In the genomic region with DNA sequence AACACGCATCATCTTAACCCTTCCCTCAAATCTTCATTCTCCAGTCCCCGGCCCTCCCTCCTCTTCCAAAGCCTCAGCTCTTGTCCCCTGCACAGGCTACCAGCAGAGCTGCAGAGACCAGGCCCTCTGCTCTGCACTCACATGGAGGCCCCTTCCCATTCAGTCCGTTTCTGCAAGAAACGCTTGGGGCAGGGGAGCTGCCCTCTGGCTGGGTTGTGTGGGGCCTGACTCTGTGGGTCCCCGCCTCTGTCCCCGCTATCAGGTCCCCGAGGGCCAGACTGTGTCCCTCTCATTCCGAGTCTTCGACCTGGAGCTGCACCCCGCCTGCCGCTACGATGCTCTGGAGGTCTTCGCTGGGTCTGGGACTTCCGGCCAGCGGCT, we compare ENCODE assay signal across 8 cellular contexts. TPM values are rescaled to one million over a fixed set of nuclear protein-coding genes. Genes with fewer than 3 reads are reported as not detected.
DNase-seq lines count a peak whose midpoint lies in the region; ATAC-seq and TF ChIP-seq lines count a peak whose summit lies in the region.

No MANE protein-coding gene starts in this region.

- H3K4me3 Mint-ChIP-seq in activated CD4-positive, alpha-beta T cell treated with anti-CD3 and anti-CD28 coated beads for 36 hours, result peak overlapping the region; percentile 78

- H3K36me3 ChIP-seq in SK-N-MC (ENCODE audit: insufficient read depth, low read length) (no peaks in the 10 kb centered on the region), sigmoid colon (no peaks in the 10 kb centered on the region)

- H3K9me3 ChIP-seq in SK-N-MC (ENCODE audit: low read depth, low read length), result no peaks in the 10 kb centered on the region
- H3K9me3 ChIP-seq in sigmoid colon, result no peaks in the 10 kb centered on the region

- H3K36me3 Mint-ChIP-seq in activated CD4-positive, alpha-beta T cell treated with anti-CD3 and anti-CD28 coated beads for 36 hours (ENCODE audit: low read depth), result no peaks in the 10 kb centered on the region

- 8 to 18% methylated on average over 15 of the region's 15 CpGs for WGBS in sigmoid colon, 2 donors

- intact Hi-C loops in activated CD4-positive, alpha-beta T cell treated with anti-CD3 and anti-CD28 coated beads for 36 hours (cut with DNase I, micrococcal nuclease), result loop anchor here (1.0 to 2.0 kb wide), 6 partner anchors 9 to 88 kb away; partner anchors contain the start of genes FBXO24 (in 2 of the 2), LRCH4 (in 2 of the 2), MOSPD3 (in 2 of the 2) and GNB2 (in 1 of the 2)
- intact Hi-C loops in sigmoid colon (cut with DNase I), result loop anchor here (1.0 to 2.0 kb wide), 2 partner anchors 17 to 71 kb away; partner anchors contain the start of genes FBXO24 and LRCH4

- TF ChIP-seq CTCF in fibroblast of villous mesenchyme (IDR thresholded peaks at IDR 0.05; ENCODE audit: insufficient read depth, low read depth, low read length) (no peak), sigmoid colon (IDR thresholded peaks at IDR 0.05) (no peak)

- H3K27ac ChIP-seq in SK-N-MC (peak overlapping the region; percentile 92), sigmoid colon (peak overlapping the region; percentile 84 to 90 (median 84))

- TF ChIP-seq EP300 in sigmoid colon (IDR thresholded peaks at IDR 0.05), result no peak

- CTCF ChIA-PET in activated CD4-positive, alpha-beta T cell treated with anti-CD3 and anti-CD28 coated beads for 36 hours (lab: Charles Lee), result interaction anchor here (0.7 to 2.0 kb wide), 7 partner anchors 9 to 102 kb away, joined by 3 to 6 read pairs (median 4); partner anchors contain the start of genes FBXO24, LRCH4, MOSPD3 and POP7

- H3K9ac ChIP-seq in SK-N-MC (ENCODE audit: insufficient read length), result peak overlapping the region; percentile 53

- no peaks in the 10 kb centered on the region for H3K27me3 ChIP-seq in sigmoid colon

- DNase-seq in activated CD4-positive, alpha-beta T cell treated with anti-CD3 and anti-CD28 coated beads for 36 hours, result peak; percentile 30
- no peak for DNase-seq in activated CD4-positive, alpha-beta T cell treated with anti-CD3 and anti-CD28 coated beads for 1 hour
- DNase-seq in SK-N-MC (ENCODE audit: low read depth, low spot score), result no peak
- peak; percentile 40 for DNase-seq in fibroblast of villous mesenchyme (ENCODE audit: low read depth)
- no peak for DNase-seq in sigmoid colon
- DNase-seq in midbrain (lab: John Stamatoyannopoulos, UW), result no peak
- DNase-seq in activated CD4-positive, CD25-positive, alpha-beta regulatory T cell (lab: John Stamatoyannopoulos, UW), result no peak

- peak overlapping the region; percentile 82 for H3K27ac Mint-ChIP-seq in activated CD4-positive, alpha-beta T cell treated with anti-CD3 and anti-CD28 coated beads for 36 hours

- H3K4me1 ChIP-seq in sigmoid colon, result peaks cover 0 to 41% (median 29%) of the 10 kb centered on the region in 4 donors

- H3K27me3 Mint-ChIP-seq in activated CD4-positive, alpha-beta T cell treated with anti-CD3 and anti-CD28 coated beads for 36 hours, result peaks cover 3% of the 10 kb centered on the region

- ATAC-seq in activated CD4-positive, alpha-beta T cell treated with anti-CD3 and anti-CD28 coated beads for 36 hours, result peak; percentile 5
- no peak for ATAC-seq in GM21390 (IDR thresholded peaks at IDR 0.05; ENCODE audit: unreplicated experiment)

- no peaks in the 10 kb centered on the region for H3K9me3 Mint-ChIP-seq in activated CD4-positive, alpha-beta T cell treated with anti-CD3 and anti-CD28 coated beads for 36 hours (ENCODE audit: low read depth)

- peaks cover 15% of the 10 kb centered on the region for H3K4me1 Mint-ChIP-seq in activated CD4-positive, alpha-beta T cell treated with anti-CD3 and anti-CD28 coated beads for 36 hours

- POLR2A ChIA-PET in activated CD4-positive, alpha-beta T cell treated with anti-CD3 and anti-CD28 coated beads for 36 hours (lab: Charles Lee), result no interaction called here

- TF ChIP-seq POLR2A in sigmoid colon (IDR thresholded peaks at IDR 0.05), result no peak

- peak overlapping the region; percentile 83 for H3K4me3 ChIP-seq in SK-N-MC
- peak overlapping the region; percentile 92 for H3K4me3 ChIP-seq in fibroblast of villous mesenchyme (ENCODE audit: low read depth, low read length)
- peak overlapping the region; percentile 74 to 81 (median 78) for H3K4me3 ChIP-seq in sigmoid colon

RNA-seq across cellular contexts. Expression of gene PCOLCE, which starts 1.5 kb away (rescaled TPM):
- 1 to 10 TPM; 7.6 to 8.9 TPM for total RNA-seq in activated CD4-positive, alpha-beta T cell treated with anti-CD3 and anti-CD28 coated beads for 36 hours
- total RNA-seq in fibroblast of villous mesenchyme, result 124 and 211 TPM in 2 replicates
- total RNA-seq in sigmoid colon, result 10 to 100 TPM; 14.3 to 76.4 (median 21.4) TPM
- 10 to 100 TPM in 2 of 3 donors, 1 to 10 TPM in 1; 2.3 to 36.7 (median 10.8) TPM for polyA plus RNA-seq in sigmoid colon

RNA-seq across cellular contexts. Expression of gene MOSPD3, which starts 8.7 kb away (rescaled TPM):
- total RNA-seq in activated CD4-positive, alpha-beta T cell treated with anti-CD3 and anti-CD28 coated beads for 36 hours, result 10 to 100 TPM; 14.4 to 19.9 TPM
- 5.2 and 7.1 TPM in 2 replicates for total RNA-seq in fibroblast of villous mesenchyme
- 10 to 100 TPM in 3 of 4 donors, 1 to 10 TPM in 1; 8.0 to 16.4 (median 12.0) TPM for total RNA-seq in sigmoid colon
- 10 to 100 TPM; 18.0 to 19.2 (median 18.7) TPM for polyA plus RNA-seq in sigmoid colon

RNA-seq across cellular contexts. Expression of gene FBXO24, which starts 17.6 kb away (rescaled TPM):
- total RNA-seq in activated CD4-positive, alpha-beta T cell treated with anti-CD3 and anti-CD28 coated beads for 36 hours, result 1 to 10 TPM; 1.4 to 2.1 TPM
- total RNA-seq in fibroblast of villous mesenchyme, result 0.32 and 0.43 TPM in 2 replicates
- total RNA-seq in sigmoid colon, result 1 to 10 TPM in 1 of 4 donors, under 1 TPM in 2, not detected in 1; 0.27 to 2.8 (median 0.71) TPM
- polyA plus RNA-seq in sigmoid colon, result 1 to 10 TPM in 1 of 3 donors, under 1 TPM in 2; 0.46 to 1.2 (median 0.95) TPM

RNA-seq across cellular contexts. Expression of gene LRCH4, which starts 17.8 kb away (rescaled TPM):
- total RNA-seq in activated CD4-positive, alpha-beta T cell treated with anti-CD3 and anti-CD28 coated beads for 36 hours, result 10 to 100 TPM; 70.3 to 71.7 TPM
- total RNA-seq in fibroblast of villous mesenchyme (22.5 and 31.9 TPM in 2 replicates), sigmoid colon (10 to 100 TPM; 28.9 to 74.5 (median 42.9) TPM)
- 10 to 100 TPM; 28.2 to 92.3 (median 40.7) TPM for polyA plus RNA-seq in sigmoid colon

RNA-seq across cellular contexts. Expression of gene SAP25, which starts 30.0 kb away (rescaled TPM):
- total RNA-seq in activated CD4-positive, alpha-beta T cell treated with anti-CD3 and anti-CD28 coated beads for 36 hours, result 10 to 100 TPM in 1 of 2 experiments, 1 to 10 TPM in 1; 9.9 to 13.1 TPM
- total RNA-seq in fibroblast of villous mesenchyme (0.32 TPM in 1 of 2 replicates, not detected in the other), sigmoid colon (1 to 10 TPM in 2 of 4 donors, under 1 TPM in 1, not detected in 1; 0.71 to 2.5 (median 1.9) TPM)
- polyA plus RNA-seq in sigmoid colon, result 1 to 10 TPM in 1 of 3 donors, not detected in 2; 7.2 TPM

Comparison
In these comparisons a context has a peak if more than half of its experiments do, and no peak if none do; other contexts are left out.
1. DNase-seq: peak in activated CD4-positive, alpha-beta T cell treated with anti-CD3 and anti-CD28 coated beads for 36 hours (single experiment) and fibroblast of villous mesenchyme (single experiment); none in activated CD4-positive, alpha-beta T cell treated with anti-CD3 and anti-CD28 coated beads for 1 hour (single experiment), SK-N-MC (single experiment), sigmoid colon (single experiment), midbrain (single experiment) and activated CD4-positive, CD25-positive, alpha-beta regulatory T cell (0 of 4).
2. Peak in every context shown above with its lines, with median percentiles within 50 percentile points of each other: H3K4me3 ChIP-seq.